In genomic region chr19:55311397-55311796, GRCh38 we compare ENCODE assay signal across 9 cellular contexts. TPM values are rescaled to one million over a fixed set of nuclear protein-coding genes. Genes with fewer than 3 reads are reported as not detected.
"Had no signal": no experiment of that assay in that cellular context is flagged by ENCODE, and none has a peak within 500 bp of the region (broad histone marks: within the 10 kb centered on the region; RNA-seq: fewer than 3 reads in every experiment).

No MANE protein-coding gene starts in this region.

- ATAC-seq: GM23338, HCT116, HepG2 had no signal

- DNase-seq: HFFc6 had no signal

- H3K27ac Mint-ChIP-seq: GM23338, HFFc6, IgD-negative memory B cell had no signal

- H3K36me3 Mint-ChIP-seq: IgD-negative memory B cell had no signal

- H3K4me2 ChIP-seq: GM23338 had no signal

- H3K4me1 ChIP-seq: HAP-1 had no signal

- H3K9me3 Mint-ChIP-seq: GM23338, HFFc6, IgD-negative memory B cell had no signal

- H3K4me3 Mint-ChIP-seq: GM23338, HFFc6, IgD-negative memory B cell had no signal

- H3K4me3 ChIP-seq: GM23338, HAP-1 had no signal

- H3K27ac ChIP-seq: HL-60 had no signal

- H3K9me3 ChIP-seq: HAP-1 had no signal

- H2AFZ ChIP-seq: GM23338 had no signal

RNA-seq across cellular contexts. Expression of gene TMEM150B, which starts 13.7 kb away (rescaled TPM):
- total RNA-seq: GM23338, H4, HFFc6, HT1080 had no signal
- polyA plus RNA-seq: IgD-negative memory B cell had no signal

RNA-seq across cellular contexts. Expression of gene COX6B2, which starts 43.1 kb away (rescaled TPM):
- total RNA-seq: HepG2, HFFc6, HT1080 had no signal
- polyA plus RNA-seq: IgD-negative memory B cell had no signal
